Comparison of ENCODE assay signal across 14 cellular contexts in genomic region chr5:143041972-143042770, GRCh38.
DNase-seq lines count a peak whose midpoint lies in the region; FAIRE-seq and TF ChIP-seq lines count a peak whose summit lies in the region.
"Had no signal": no experiment of that assay in that cellular context is flagged by ENCODE, and none has a peak within 500 bp of the region (broad histone marks: within the 10 kb centered on the region; RNA-seq: fewer than 3 reads in every experiment).

No MANE protein-coding gene starts in this region.

- H3K4ac ChIP-seq in mesenchymal stem cell (ENCODE audit: low read depth in 1 of 2, low read length in 2 of 2) = no peak overlapping the region

- no peak overlapping the region for H2AFZ ChIP-seq in mesenchymal stem cell (ENCODE audit: low read depth, low read length)

- H3K4me2 ChIP-seq in mesenchymal stem cell (ENCODE audit: low read length, poor library complexity, severe bottlenecking) = no peak overlapping the region
- H3K4me2 ChIP-seq: BLaER1 treated with 17β-estradiol and CSF1 and Interleukin-3, amounts not matched to agents 10 nM and 100 nM had no signal

- H3K9me3 Mint-ChIP-seq in chondrocyte (ENCODE audit: low read depth) = no peaks in the 10 kb centered on the region

- 89% methylated on average over 6 of the region's 6 CpGs for WGBS in mesenchymal stem cell

- no peak overlapping the region for H2BK12ac ChIP-seq in mesenchymal stem cell (ENCODE audit: low read length in 2 of 2)

- peaks cover 0 to 3% of the 10 kb centered on the region in 2 experiments for H3K36me3 ChIP-seq in mesenchymal stem cell (ENCODE audit: control insufficient read depth in 1 of 2, insufficient read depth in 2 of 2, low read depth in 1 of 2, low read length in 2 of 2)
- H3K36me3 ChIP-seq in colonic mucosa = peaks cover 15% of the 10 kb centered on the region

- peak; percentile 76 for DNase-seq in DMS53 treated with DMSO at 0.1 percent for 48 hours (lab: John Stamatoyannopoulos, UW; ENCODE audit: unreplicated experiment)
- DNase-seq in NCI-H187 treated with DMSO at 0.1 percent for 48 hours (lab: John Stamatoyannopoulos, UW) = peak; percentile 4
- DNase-seq in chondrocyte (ENCODE audit: low spot score) = no peak
- no peak for DNase-seq in mesenchymal stem cell
- no peak for DNase-seq in colonic mucosa
- no peak for DNase-seq in KG1 (lab: John Stamatoyannopoulos, UW)
- DNase-seq in HTR-8/SVneo (ENCODE audit: insufficient read length, low spot score) = no peak
- DNase-seq in T1000 (lab: John Stamatoyannopoulos, UW) = no peak
- DNase-seq: activated T-cell treated with anti-CD3 and anti-CD28 coated beads for 4 hours, esophagus squamous epithelium, RPMI8226 had no signal

- H2BK120ac ChIP-seq in mesenchymal stem cell (ENCODE audit: low read depth, low read length) = no peak overlapping the region

- H3K79me1 ChIP-seq in mesenchymal stem cell (replicated peaks; ENCODE audit: low read length, poor library complexity, severe bottlenecking) = no peaks in the 10 kb centered on the region

- H2BK5ac ChIP-seq in mesenchymal stem cell (ENCODE audit: low read depth, low read length, poor library complexity, severe bottlenecking) = no peak overlapping the region

- H4K8ac ChIP-seq in mesenchymal stem cell (ENCODE audit: low read length) = no peak overlapping the region

- no peaks in the 10 kb centered on the region for H3K27me3 Mint-ChIP-seq in chondrocyte (ENCODE audit: low read depth)

- peak overlapping the region; percentile 44 for H2AK5ac ChIP-seq in mesenchymal stem cell (ENCODE audit: low read length, severe bottlenecking)

- intact Hi-C loops in colonic mucosa (cut with DNase I) = loop anchor here (10.0 kb wide), 1 partner anchor 93 kb away; no protein-coding TSS in a partner anchor

- H3K27me3 ChIP-seq in mesenchymal stem cell (ENCODE audit: control insufficient read depth in 1 of 2, insufficient read depth in 1 of 2, low read length in 2 of 2) (peaks cover 0 to 6% of the 10 kb centered on the region in 2 experiments), colonic mucosa (no peaks in the 10 kb centered on the region)
- H3K27me3 ChIP-seq: BLaER1 treated with 17β-estradiol and CSF1 and Interleukin-3, amounts not matched to agents 10 nM and 100 nM; esophagus squamous epithelium had no signal

- H3K14ac ChIP-seq in mesenchymal stem cell (ENCODE audit: low read length in 2 of 2) = no peak overlapping the region

- no peak overlapping the region for H3K23ac ChIP-seq in mesenchymal stem cell (ENCODE audit: low read length in 2 of 2)

- FAIRE-seq in HTR-8/SVneo (lab: Jason Lieb, UNC) = no peak
- FAIRE-seq: kidney had no signal

- H2BK15ac ChIP-seq in mesenchymal stem cell (ENCODE audit: low read depth, poor library complexity, severe bottlenecking) = no peak overlapping the region

- H3K4me3 ChIP-seq in mesenchymal stem cell (ENCODE audit: insufficient read depth in 1 of 2, low read depth in 1 of 2, low read length in 2 of 2) (no peak overlapping the region), colonic mucosa (no peak overlapping the region)
- H3K4me3 ChIP-seq: BLaER1 treated with 17β-estradiol and CSF1 and Interleukin-3, amounts not matched to agents 10 nM and 100 nM; esophagus squamous epithelium had no signal

- H3K27ac ChIP-seq in mesenchymal stem cell (ENCODE audit: low read length, poor library complexity, severe bottlenecking) = no peak overlapping the region
- H3K27ac ChIP-seq in colonic mucosa = no peak overlapping the region
- H3K27ac ChIP-seq: BLaER1 treated with 17β-estradiol and CSF1 and Interleukin-3, amounts not matched to agents 10 nM and 100 nM; esophagus squamous epithelium; VCaP had no signal

- H3K36me3 Mint-ChIP-seq in chondrocyte (ENCODE audit: low read depth) = no peaks in the 10 kb centered on the region

- no peak overlapping the region for H3K18ac ChIP-seq in mesenchymal stem cell (ENCODE audit: low read depth in 1 of 2, low read length in 2 of 2)

- H3K9ac ChIP-seq in mesenchymal stem cell (ENCODE audit: low read length) (peak overlapping the region; percentile 28), colonic mucosa (ENCODE audit: low read depth in 2 of 2, low read length in 2 of 2) (no peak overlapping the region)
- H3K9ac ChIP-seq: BLaER1 treated with 17β-estradiol and CSF1 and Interleukin-3, amounts not matched to agents 10 nM and 100 nM had no signal

- H3K4me1 ChIP-seq in mesenchymal stem cell (ENCODE audit: control insufficient read depth, insufficient read depth, low read depth, low read length) = peaks cover 2% of the 10 kb centered on the region
- H3K4me1 ChIP-seq in colonic mucosa = no peaks in the 10 kb centered on the region

- H3K9me3 ChIP-seq in mesenchymal stem cell (ENCODE audit: control insufficient read depth, low read length) (no peaks in the 10 kb centered on the region), colonic mucosa (no peaks in the 10 kb centered on the region)
- H3K9me3 ChIP-seq: esophagus squamous epithelium had no signal

- H3K27ac Mint-ChIP-seq in chondrocyte (ENCODE audit: unreplicated experiment) = peak overlapping the region; percentile 79

- no peak for TF ChIP-seq CTCF in chondrocyte (IDR thresholded peaks at IDR 0.05)
- no peak for TF ChIP-seq CTCF in colonic mucosa (IDR thresholded peaks at IDR 0.05)

- H3K4me3 Mint-ChIP-seq in chondrocyte (ENCODE audit: unreplicated experiment) = no peak overlapping the region

- H4K91ac ChIP-seq in mesenchymal stem cell (ENCODE audit: low read length) = no peak overlapping the region

- peaks cover 17% of the 10 kb centered on the region for H3K4me1 Mint-ChIP-seq in chondrocyte (ENCODE audit: low read depth)

Comparison
In these comparisons a context has a peak if more than half of its experiments do, and no peak if none do; other contexts are left out.
1. DNase-seq: peak in DMS53 treated with DMSO at 0.1 percent for 48 hours (single experiment) and NCI-H187 treated with DMSO at 0.1 percent for 48 hours (single experiment); none in chondrocyte (single experiment), mesenchymal stem cell (single experiment), colonic mucosa (single experiment), KG1 (single experiment), HTR-8/SVneo (single experiment) and T1000 (single experiment).